In the genomic region with DNA sequence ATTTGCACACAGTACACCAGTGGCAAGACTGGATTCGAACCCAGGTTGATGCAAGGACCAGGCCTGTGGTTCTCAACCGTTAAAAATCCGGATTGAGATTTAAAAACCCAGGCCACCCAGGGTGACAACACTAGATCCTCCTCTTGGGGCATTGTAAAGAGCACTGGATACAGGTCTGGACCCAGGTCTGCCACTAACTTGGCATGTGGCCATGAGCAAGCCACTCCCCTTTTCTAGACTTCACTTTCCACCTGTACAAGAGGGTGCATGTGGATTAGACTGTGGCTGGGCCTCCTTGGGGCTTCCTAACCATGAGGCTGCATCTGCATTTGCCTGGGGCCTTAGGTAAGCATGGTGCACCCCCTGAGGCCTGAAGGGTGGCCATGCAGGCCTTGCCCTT, we compare ENCODE assay signal across 28 cellular contexts.
"Had no signal": no experiment of that assay in that cellular context is flagged by ENCODE, and none has a peak within 500 bp of the region (broad histone marks: within the 10 kb centered on the region; RNA-seq: fewer than 3 reads in every experiment).

No MANE protein-coding gene starts in this region.

- H3K36me3 ChIP-seq: colonic mucosa had no signal

- H3K27me3 ChIP-seq: ascending aorta, cardiac muscle cell, colonic mucosa had no signal

- DNase-seq: activated B cell treated with CpG ODN at 0.5 μM for 24 hours; activated CD4-positive, alpha-beta T cell treated with anti-CD3 and anti-CD28 coated beads for 48 hours; activated CD4-positive, alpha-beta T cell treated with anti-CD3 and anti-CD28 coated beads, Interleukin-2, amount 50 U/mL, for 4 hours; activated CD4-positive, CD25-positive, alpha-beta regulatory T cell treated with anti-CD3 and anti-CD28 coated beads, Interleukin-2, amount 50 U/mL, for 72 hours; activated CD8-positive, alpha-beta T cell treated with anti-CD3 and anti-CD28 coated beads for 36 hours; activated effector memory CD4-positive, alpha-beta T cell treated with anti-CD3 and anti-CD28 coated beads, Interleukin-2, amount 50 U/mL, for 16 hours; activated naive CD4-positive, alpha-beta T cell treated with Interleukin-2 at 50 U/mL for 16 hours; activated naive CD8-positive, alpha-beta T cell treated with anti-CD3 and anti-CD28 coated beads, Interleukin-2, amount 10 ng/mL, durations not matched to agents 7 days and 5 days; activated T-cell treated with anti-CD3 and anti-CD28 coated beads, Interleukin-2, amount 50 U/mL, for 1 hour; activated T-cell treated with anti-CD3 and anti-CD28 coated beads, Interleukin-2, amount 50 U/mL, for 72 hours; amygdala; colonic mucosa; Karpas-422; NCI-H1436 treated with DMSO at 0.1 percent for 48 hours; NCI-H1694 treated with DMSO at 0.1 percent for 48 hours; NCI-H2029; NCI-H345; NCI-H526 treated with DMSO at 0.1 percent for 48 hours; SIG-M5; SW 1271; T-helper 1 cell; T-helper 2 cell; T-helper 9 cell had no signal

- H3K9me3 ChIP-seq: ascending aorta, colonic mucosa had no signal

- ATAC-seq: activated CD8-positive, alpha-beta T cell treated with anti-CD3 and anti-CD28 coated beads for 36 hours; activated T-cell treated with anti-CD3 and anti-CD28 coated beads, Interleukin-2, amount 50 U/mL, for 72 hours; activated T-helper 17 cell treated with anti-CD3 and anti-CD28 coated beads, Interleukin-2, amount 50 U/mL, for 72 hours; Panc1 had no signal

- H3K27ac ChIP-seq: ascending aorta, cardiac muscle cell, colonic mucosa, VCaP had no signal

- H3K4me1 ChIP-seq: ascending aorta, colonic mucosa had no signal

- H3K4me3 ChIP-seq: ascending aorta, cardiac muscle cell, colonic mucosa had no signal
